17 cellular contexts compared by ENCODE assay signal in genomic region chr16:21650517-21650916, GRCh38. TPM values are rescaled to one million over a fixed set of nuclear protein-coding genes. Genes with fewer than 3 reads are reported as not detected.
DNase-seq lines count a peak whose midpoint lies in the region; ATAC-seq and TF ChIP-seq lines count a peak whose summit lies in the region.
"Had no signal": no experiment of that assay in that cellular context is flagged by ENCODE, and none has a peak within 500 bp of the region (broad histone marks: within the 10 kb centered on the region; RNA-seq: fewer than 3 reads in every experiment).

No MANE protein-coding gene starts in this region.

- H3K9ac ChIP-seq in OCI-LY3 (ENCODE audit: low read length) = no peak overlapping the region
- H3K9ac ChIP-seq: KMS-11 had no signal

- ATAC-seq in activated naive CD8-positive, alpha-beta T cell treated with anti-CD3 and anti-CD28 coated beads, Interleukin-2, amount 50 U/mL, for 24 hours = no peak
- ATAC-seq in GM18520 (IDR thresholded peaks at IDR 0.05; ENCODE audit: unreplicated experiment) = no peak
- ATAC-seq: A549 had no signal

- H3K4me2 ChIP-seq in OCI-LY3 (ENCODE audit: low read length) = peak overlapping the region; percentile 14
- H3K4me2 ChIP-seq: A549, KMS-11 had no signal

- H4K20me1 ChIP-seq in OCI-LY3 (ENCODE audit: insufficient read depth, low read length) = no peaks in the 10 kb centered on the region

- H3K27me3 Mint-ChIP-seq in activated naive CD8-positive, alpha-beta T cell = no peaks in the 10 kb centered on the region
- no peaks in the 10 kb centered on the region for H3K27me3 Mint-ChIP-seq in activated naive CD8-positive, alpha-beta T cell treated with anti-CD3 and anti-CD28 coated beads, Interleukin-2, amount 50 U/mL, for 24 hours
- peaks cover 5% of the 10 kb centered on the region for H3K27me3 Mint-ChIP-seq in glutamatergic neuron (ENCODE audit: unreplicated experiment)
- H3K27me3 Mint-ChIP-seq: activated CD4-positive, alpha-beta T cell treated with anti-CD3 and anti-CD28 coated beads, Interleukin-2, amount 10 ng/mL, durations not matched to agents 7 days and 5 days; type B pancreatic cell had no signal

- TF ChIP-seq POLR2A in spleen (IDR thresholded peaks at IDR 0.05) = no peak

- H3K27ac Mint-ChIP-seq in activated naive CD8-positive, alpha-beta T cell = peak overlapping the region; percentile 66
- no peak overlapping the region for H3K27ac Mint-ChIP-seq in activated naive CD8-positive, alpha-beta T cell treated with anti-CD3 and anti-CD28 coated beads, Interleukin-2, amount 50 U/mL, for 24 hours
- H3K27ac Mint-ChIP-seq in glutamatergic neuron (ENCODE audit: unreplicated experiment) = no peak overlapping the region
- H3K27ac Mint-ChIP-seq: activated CD4-positive, alpha-beta T cell treated with anti-CD3 and anti-CD28 coated beads, Interleukin-2, amount 10 ng/mL, durations not matched to agents 7 days and 5 days; T-helper 1 cell treated with Interleukin-12 subunit alpha and Interleukin-12 subunit beta and Interleukin-4 antibody, amounts not matched to agents 30 μg/mL and 1 μg/mL, for 36 hours; type B pancreatic cell had no signal

- no peak for DNase-seq in activated naive CD8-positive, alpha-beta T cell treated with anti-CD3 and anti-CD28 coated beads, Interleukin-2, amount 50 U/mL, for 24 hours
- DNase-seq in dermis blood vessel endothelial cell (peak; percentile 43), spleen (no peak), A673 (ENCODE audit: low spot score) (no peak), glutamatergic neuron (no peak)
- DNase-seq: activated CD4-positive, alpha-beta T cell treated with anti-CD3 and anti-CD28 coated beads, Interleukin-2, amount 10 ng/mL, durations not matched to agents 7 days and 5 days; mesendoderm; NCI-H510A treated with DMSO at 0.1 percent for 48 hours; stimulated activated naive CD4-positive, alpha-beta T cell had no signal

- no peak overlapping the region for H3K4me3 Mint-ChIP-seq in activated naive CD8-positive, alpha-beta T cell
- no peak overlapping the region for H3K4me3 Mint-ChIP-seq in activated naive CD8-positive, alpha-beta T cell treated with anti-CD3 and anti-CD28 coated beads, Interleukin-2, amount 50 U/mL, for 24 hours
- no peak overlapping the region for H3K4me3 Mint-ChIP-seq in glutamatergic neuron (ENCODE audit: unreplicated experiment)
- H3K4me3 Mint-ChIP-seq: activated CD4-positive, alpha-beta T cell treated with anti-CD3 and anti-CD28 coated beads, Interleukin-2, amount 10 ng/mL, durations not matched to agents 7 days and 5 days; T-helper 1 cell treated with Interleukin-12 subunit alpha and Interleukin-12 subunit beta and Interleukin-4 antibody, amounts not matched to agents 30 μg/mL and 1 μg/mL, for 36 hours; type B pancreatic cell had no signal

- TF ChIP-seq CTCF in OCI-LY3 (IDR thresholded peaks at IDR 0.05; ENCODE audit: low read depth, low read length) = no peak
- no peak for TF ChIP-seq CTCF in spleen (IDR thresholded peaks at IDR 0.05 in 8 of 11, conservative IDR thresholded peaks at IDR 0.05 in 3 of 11)
- TF ChIP-seq CTCF in A673 (conservative IDR thresholded peaks at IDR 0.05; ENCODE audit: low read depth, low read length) = no peak
- no peak for TF ChIP-seq CTCF in glutamatergic neuron (IDR thresholded peaks at IDR 0.05; ENCODE audit: partially characterized antibody, unreplicated experiment)

- CTCF ChIA-PET in A673 (lab: Charles Lee) = interaction anchor here (0.6 to 0.9 kb wide), 2 partner anchors 10 to 1602 kb away, joined by 3 to 4 read pairs; no protein-coding TSS in a partner anchor

- no peaks in the 10 kb centered on the region for H3K27me3 ChIP-seq in OCI-LY3 (ENCODE audit: low read depth, low read length)
- H3K27me3 ChIP-seq in spleen (replicated peaks in 1 of 7) = no peaks in the 10 kb centered on the region
- H3K27me3 ChIP-seq in A673 (replicated peaks; ENCODE audit: insufficient read depth, low read depth, low read length, poor library complexity) = no peaks in the 10 kb centered on the region

- POLR2A ChIA-PET in A673 (lab: Charles Lee; ENCODE audit: low non-redundant PET) = no interaction called here

- H3K4me1 Mint-ChIP-seq in activated naive CD8-positive, alpha-beta T cell (ENCODE audit: low read depth) = peaks cover 42% of the 10 kb centered on the region
- peaks cover 64% of the 10 kb centered on the region for H3K4me1 Mint-ChIP-seq in activated naive CD8-positive, alpha-beta T cell treated with anti-CD3 and anti-CD28 coated beads, Interleukin-2, amount 50 U/mL, for 24 hours
- H3K4me1 Mint-ChIP-seq in glutamatergic neuron (ENCODE audit: low read depth, unreplicated experiment) = peaks cover 4% of the 10 kb centered on the region

- H3K27ac ChIP-seq in OCI-LY3 (ENCODE audit: low read length) (peak overlapping the region; percentile 2; the same call in 1 of the 2 replicates), spleen (peak overlapping the region in 7 of 8 donors; percentile 74 to 89 (median 86)), A673 (ENCODE audit: low read depth, low read length, poor library complexity, severe bottlenecking) (no peak overlapping the region)
- H3K27ac ChIP-seq: A549, KMS-11 had no signal

- intact Hi-C loops in spleen (cut with DNase I; ENCODE audit: low total_unique reads) (no loop called here), A673 (cut with micrococcal nuclease; ENCODE audit: unreplicated experiment) (no loop called here)

- peaks cover 62% of the 10 kb centered on the region for H3K4me1 ChIP-seq in OCI-LY3 (ENCODE audit: low read length)
- peaks cover 29 to 99% (median 88%) of the 10 kb centered on the region in 6 donors for H3K4me1 ChIP-seq in spleen
- H3K4me1 ChIP-seq in A673 (ENCODE audit: insufficient read depth, low read length, poor library complexity, severe bottlenecking) = no peaks in the 10 kb centered on the region
- H3K4me1 ChIP-seq: A549 had no signal

- 50 to 95% (median 62%) methylated on average over 1 of the region's 1 CpG for WGBS in spleen, 5 donors

- BruUV-seq in A673 (replicated peaks; lab: Mats Ljungman, UMichigan) = no TSS peak

- H3K9me3 Mint-ChIP-seq in activated naive CD8-positive, alpha-beta T cell (ENCODE audit: low read depth) = no peaks in the 10 kb centered on the region
- H3K9me3 Mint-ChIP-seq in activated naive CD8-positive, alpha-beta T cell treated with anti-CD3 and anti-CD28 coated beads, Interleukin-2, amount 50 U/mL, for 24 hours = no peaks in the 10 kb centered on the region
- H3K9me3 Mint-ChIP-seq in glutamatergic neuron (ENCODE audit: unreplicated experiment) = no peaks in the 10 kb centered on the region
- H3K9me3 Mint-ChIP-seq: activated CD4-positive, alpha-beta T cell treated with anti-CD3 and anti-CD28 coated beads, Interleukin-2, amount 10 ng/mL, durations not matched to agents 7 days and 5 days; T-helper 1 cell treated with Interleukin-12 subunit alpha and Interleukin-12 subunit beta and Interleukin-4 antibody, amounts not matched to agents 30 μg/mL and 1 μg/mL, for 36 hours; type B pancreatic cell had no signal

- peaks cover 5% of the 10 kb centered on the region for H3K36me3 Mint-ChIP-seq in activated naive CD8-positive, alpha-beta T cell
- H3K36me3 Mint-ChIP-seq in activated naive CD8-positive, alpha-beta T cell treated with anti-CD3 and anti-CD28 coated beads, Interleukin-2, amount 50 U/mL, for 24 hours (ENCODE audit: low read depth) = peaks cover 5% of the 10 kb centered on the region
- H3K36me3 Mint-ChIP-seq in glutamatergic neuron (ENCODE audit: unreplicated experiment) = no peaks in the 10 kb centered on the region

- peaks cover 10% of the 10 kb centered on the region for H3K36me3 ChIP-seq in OCI-LY3 (replicated peaks; ENCODE audit: low read depth, low read length)
- H3K36me3 ChIP-seq in spleen = peaks cover 0 to 55% (median 2%) of the 10 kb centered on the region in 6 donors
- peaks cover 5% of the 10 kb centered on the region for H3K36me3 ChIP-seq in A673 (ENCODE audit: insufficient read depth, low read length, poor library complexity, severe bottlenecking)

- no peak overlapping the region for H2AFZ ChIP-seq in OCI-LY3 (ENCODE audit: low read depth, low read length)

- H3K79me2 ChIP-seq in OCI-LY3 (ENCODE audit: low read length) = peaks cover 33% of the 10 kb centered on the region

- no peak overlapping the region for H3K4me3 ChIP-seq in OCI-LY3 (ENCODE audit: low read length)
- H3K4me3 ChIP-seq in spleen = peak overlapping the region in 7 of 8 donors; percentile 6 to 62 (median 36)
- H3K4me3 ChIP-seq in A673 (ENCODE audit: low read depth, low read length, poor library complexity, severe bottlenecking) = no peak overlapping the region
- H3K4me3 ChIP-seq: A549, HAP-1 had no signal

- H3K9me3 ChIP-seq in OCI-LY3 (ENCODE audit: insufficient read depth, low read length) = no peaks in the 10 kb centered on the region
- H3K9me3 ChIP-seq in spleen = no peaks in the 10 kb centered on the region
- H3K9me3 ChIP-seq in A673 (ENCODE audit: low read depth, low read length, poor library complexity, severe bottlenecking) = no peaks in the 10 kb centered on the region
- H3K9me3 ChIP-seq: A549, HAP-1 had no signal

RNA-seq across cellular contexts. Expression of gene IGSF6, which starts 1.9 kb away (rescaled TPM):
- total RNA-seq in dermis blood vessel endothelial cell (not detected in 2 replicates), spleen (100 to 1,000 TPM in 2 of 7 donors, 10 to 100 TPM in 5; 39.6 to 134 (median 87.7) TPM), A673 (2021) (not detected in 2 replicates), glutamatergic neuron (ENCODE audit: unreplicated experiment) (not detected)
- polyA plus RNA-seq in spleen = 10 to 100 TPM; 15.5 to 53.2 (median 18.1) TPM
- polyA plus RNA-seq: A549 had no signal

RNA-seq across cellular contexts. Expression of gene OTOA, which starts 13.3 kb away (rescaled TPM):
- total RNA-seq in dermis blood vessel endothelial cell = 0.09 TPM in 1 of 2 replicates, not detected in the other
- 1 to 10 TPM; 1.1 to 3.1 (median 2.4) TPM for total RNA-seq in spleen
- 1 to 10 TPM in 2 of 3 donors, under 1 TPM in 1; 0.86 to 2.0 (median 1.2) TPM for polyA plus RNA-seq in spleen
- 0.13 TPM in 1 of 2 replicates, not detected in the other for total RNA-seq in A673 (2021)
- not detected for total RNA-seq in glutamatergic neuron (ENCODE audit: unreplicated experiment)

RNA-seq across cellular contexts. Expression of gene METTL9, which starts 51.1 kb away (rescaled TPM):
- 200 and 265 TPM in 2 replicates for total RNA-seq in dermis blood vessel endothelial cell
- 100 to 1,000 TPM in 5 of 7 donors, 10 to 100 TPM in 2; 88.5 to 247 (median 121) TPM for total RNA-seq in spleen
- polyA plus RNA-seq in spleen = 10 to 100 TPM; 28.5 to 50.6 (median 45.2) TPM
- total RNA-seq in A673 (2021) = 145 and 151 TPM in 2 replicates
- 108 TPM for total RNA-seq in glutamatergic neuron (ENCODE audit: unreplicated experiment)

Comparison
In these comparisons a context has a peak if more than half of its experiments do, and no peak if none do; other contexts are left out.
1. H3K4me3 ChIP-seq: peak in spleen (7 of 8); none in OCI-LY3 (single experiment) and A673 (single experiment).
2. RNA of gene IGSF6, which starts 1.9 kb away (total RNA-seq): 39.6 to 134 TPM in spleen; not detected in dermis blood vessel endothelial cell, not detected in A673 and not detected in glutamatergic neuron (single experiment); every median in the first group is over 10 times any median in the second.